ENCODE assay signal across 28 cellular contexts in the genomic region with DNA sequence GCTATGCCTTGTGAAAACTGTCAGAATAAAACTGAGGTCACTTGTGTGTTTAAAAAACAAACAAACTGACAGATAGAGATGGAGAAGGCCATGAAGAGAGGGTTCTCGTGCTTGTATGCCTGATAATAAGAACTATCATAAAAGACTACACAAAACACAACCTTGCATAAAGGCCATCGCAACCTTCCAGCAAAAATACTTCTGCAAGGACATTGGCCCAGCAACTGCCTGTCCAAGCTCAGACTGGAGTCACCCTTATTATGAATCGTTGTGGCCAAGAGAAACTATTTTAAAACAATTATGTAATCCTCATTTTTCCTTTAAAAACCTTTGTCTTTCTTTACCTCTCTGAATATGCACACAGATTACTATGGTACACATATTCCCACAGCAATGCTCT.
"Had no signal": no experiment of that assay in that cellular context is flagged by ENCODE, and none has a peak within 500 bp of the region (broad histone marks: within the 10 kb centered on the region; RNA-seq: fewer than 3 reads in every experiment).

No MANE protein-coding gene starts in this region.

- H3K27me3 ChIP-seq: colonic mucosa, dorsolateral prefrontal cortex, esophagus muscularis mucosa, esophagus squamous epithelium, gastrocnemius medialis, gastroesophageal sphincter, heart left ventricle, heart right ventricle, hepatocyte had no signal

- FAIRE-seq: colon, endometrium, endothelial cell of umbilical vein, frontal cortex had no signal

- H3K4me1 ChIP-seq: colonic mucosa, esophagus muscularis mucosa, esophagus squamous epithelium, foreskin keratinocyte, gastrocnemius medialis, gastroesophageal sphincter had no signal

- DNase-seq: colonic mucosa; cortex of kidney; dermis blood vessel endothelial cell; dorsolateral prefrontal cortex; effector CD4-positive, alpha-beta T cell; effector CD8-positive, alpha-beta T cell; effector memory CD4-positive, alpha-beta T cell; effector memory CD8-positive, alpha-beta T cell; endodermal cell; erythroblast; esophagus squamous epithelium; foreskin fibroblast; foreskin keratinocyte; foreskin melanocyte; gastrocnemius medialis; glutamatergic neuron; head of caudate nucleus; heart left ventricle; heart right ventricle had no signal

- H3K4me3 ChIP-seq: colonic mucosa, coronary artery, dorsolateral prefrontal cortex, esophagus muscularis mucosa, esophagus squamous epithelium, gastrocnemius medialis, gastroesophageal sphincter, heart left ventricle, heart right ventricle, hepatocyte had no signal

- H3K36me3 ChIP-seq: colonic mucosa, esophagus muscularis mucosa, esophagus squamous epithelium, gastrocnemius medialis, gastroesophageal sphincter, heart left ventricle, heart right ventricle had no signal

- H3K9me3 ChIP-seq: colonic mucosa, esophagus muscularis mucosa, esophagus squamous epithelium, gastrocnemius medialis, gastroesophageal sphincter, heart left ventricle had no signal

- H3K27ac ChIP-seq: colonic mucosa, dorsolateral prefrontal cortex, epithelial cell of prostate, esophagus muscularis mucosa, esophagus squamous epithelium, foreskin keratinocyte, gastrocnemius medialis, gastroesophageal sphincter, heart left ventricle, heart right ventricle, hepatocyte had no signal
